Comparison of ENCODE assay signal across 19 cellular contexts in the genomic region with DNA sequence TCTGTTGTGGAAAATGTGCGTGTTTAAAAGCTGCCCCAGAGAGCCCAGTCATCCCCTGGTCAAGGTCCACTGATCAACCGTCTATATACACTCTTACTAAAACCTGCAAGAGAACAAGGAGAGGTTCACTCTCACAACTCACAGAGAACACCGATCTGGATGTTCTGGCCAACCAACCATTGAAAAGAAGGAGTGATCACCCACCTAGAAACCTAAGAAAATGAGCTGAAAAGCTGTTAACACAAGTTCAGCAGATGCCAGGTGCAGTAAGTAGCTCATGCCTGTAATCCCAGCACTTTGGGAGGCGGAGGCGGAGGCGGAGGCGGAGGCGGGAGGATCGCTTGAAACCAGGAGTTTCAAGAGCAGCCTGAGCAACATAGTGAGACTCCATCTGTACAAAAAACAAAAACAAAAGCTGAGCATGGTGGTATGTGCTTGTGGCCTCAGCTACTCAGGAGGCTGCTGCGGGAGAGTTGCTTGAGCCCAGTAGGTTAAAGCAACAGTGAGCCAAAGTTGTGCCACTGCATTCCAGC. TPM values are rescaled to one million over a fixed set of nuclear protein-coding genes. Genes with fewer than 3 reads are reported as not detected.
DNase-seq lines count a peak whose midpoint lies in the region; ATAC-seq and TF ChIP-seq lines count a peak whose summit lies in the region.
"Had no signal": no experiment of that assay in that cellular context is flagged by ENCODE, and none has a peak within 500 bp of the region (broad histone marks: within the 10 kb centered on the region; RNA-seq: fewer than 3 reads in every experiment).

No MANE protein-coding gene starts in this region.

- H3K4me1 Mint-ChIP-seq in activated T-cell treated with anti-CD3 and anti-CD28 coated beads, Interleukin-2, amount 50 U/mL, for 24 hours (ENCODE audit: low read depth): peaks cover 69% of the 10 kb centered on the region
- peaks cover 72% of the 10 kb centered on the region for H3K4me1 Mint-ChIP-seq in stimulated activated effector memory CD8-positive, alpha-beta T cell treated with anti-CD3 and anti-CD28 coated beads, Interleukin-12 subunit alpha, Interleukin-12 subunit beta, amount 100 ng/mL, for 72 hours
- no peaks in the 10 kb centered on the region for H3K4me1 Mint-ChIP-seq in type B pancreatic cell (ENCODE audit: unreplicated experiment)

- H3K27me3 Mint-ChIP-seq in activated T-cell treated with anti-CD3 and anti-CD28 coated beads, Interleukin-2, amount 50 U/mL, for 24 hours: no peaks in the 10 kb centered on the region
- no peaks in the 10 kb centered on the region for H3K27me3 Mint-ChIP-seq in type B pancreatic cell

- H3K27ac Mint-ChIP-seq in activated T-cell treated with anti-CD3 and anti-CD28 coated beads, Interleukin-2, amount 50 U/mL, for 24 hours: peak overlapping the region; percentile 97
- peak overlapping the region; percentile 97 for H3K27ac Mint-ChIP-seq in stimulated activated effector memory CD8-positive, alpha-beta T cell treated with anti-CD3 and anti-CD28 coated beads, Interleukin-12 subunit alpha, Interleukin-12 subunit beta, amount 100 ng/mL, for 72 hours
- no peak overlapping the region for H3K27ac Mint-ChIP-seq in type B pancreatic cell

- H3K27ac ChIP-seq in effector memory CD4-positive, alpha-beta T cell (ENCODE audit: insufficient read depth, low read length, poor library complexity, severe bottlenecking): peak overlapping the region; percentile 22
- H3K27ac ChIP-seq: RWPE1 had no signal

- TF ChIP-seq CTCF in type B pancreatic cell (conservative IDR thresholded peaks at IDR 0.05): no peak

- no peaks in the 10 kb centered on the region for H3K9me3 ChIP-seq in effector memory CD4-positive, alpha-beta T cell (ENCODE audit: control insufficient read depth, low read length)

- H3K4me3 ChIP-seq in effector memory CD4-positive, alpha-beta T cell (ENCODE audit: insufficient read depth, low read depth, low read length, poor library complexity, severe bottlenecking): no peak overlapping the region
- H3K4me3 ChIP-seq: skin epidermis had no signal

- no peak for ATAC-seq in stimulated activated effector memory CD8-positive, alpha-beta T cell treated with anti-CD3 and anti-CD28 coated beads, Interleukin-12 subunit alpha, Interleukin-12 subunit beta, amount 100 ng/mL, for 72 hours

- H3K27me3 ChIP-seq in effector memory CD4-positive, alpha-beta T cell (replicated peaks; ENCODE audit: control insufficient read depth, insufficient read depth, low read length, poor library complexity, severe bottlenecking): no peaks in the 10 kb centered on the region

- no peak for DNase-seq in activated T-cell treated with anti-CD3 and anti-CD28 coated beads, Interleukin-2, amount 50 U/mL, for 24 hours
- no peak for DNase-seq in activated T-cell treated with anti-CD3 and anti-CD28 coated beads, Interleukin-2, amount 50 U/mL, for 1 hour
- DNase-seq in NCI-H82 (lab: John Stamatoyannopoulos, UW) (peak; percentile 70), type B pancreatic cell (ENCODE audit: extremely low spot score, unreplicated experiment) (no peak), SW 1271 (lab: John Stamatoyannopoulos, UW) (no peak), cardiac septum (ENCODE audit: low spot score) (no peak)
- no peak for DNase-seq in effector memory CD4-positive, alpha-beta T cell
- DNase-seq in stimulated activated effector memory CD8-positive, alpha-beta T cell treated with anti-CD3 and anti-CD28 coated beads, Interleukin-12 subunit alpha, Interleukin-12 subunit beta, amount 100 ng/mL, for 72 hours (ENCODE audit: low spot score in 2 of 2): no peak
- DNase-seq: aorta, cortex of kidney, NCI-H2081 treated with DMSO at 0.1 percent for 48 hours, NCI-H748 treated with DMSO at 0.1 percent for 48 hours, T-helper 9 cell had no signal

- H3K4me1 ChIP-seq in effector memory CD4-positive, alpha-beta T cell (ENCODE audit: control insufficient read depth, insufficient read depth, low read length, poor library complexity, severe bottlenecking): peaks cover 32% of the 10 kb centered on the region

- H3K9me3 Mint-ChIP-seq in activated T-cell treated with anti-CD3 and anti-CD28 coated beads, Interleukin-2, amount 50 U/mL, for 24 hours: no peaks in the 10 kb centered on the region
- H3K9me3 Mint-ChIP-seq in stimulated activated effector memory CD8-positive, alpha-beta T cell treated with anti-CD3 and anti-CD28 coated beads, Interleukin-12 subunit alpha, Interleukin-12 subunit beta, amount 100 ng/mL, for 72 hours: no peaks in the 10 kb centered on the region
- H3K9me3 Mint-ChIP-seq in type B pancreatic cell: no peaks in the 10 kb centered on the region

- H3K36me3 ChIP-seq in effector memory CD4-positive, alpha-beta T cell (ENCODE audit: control insufficient read depth, insufficient read depth, low read length): peaks cover 58% of the 10 kb centered on the region

- H3K4me3 Mint-ChIP-seq in activated T-cell treated with anti-CD3 and anti-CD28 coated beads, Interleukin-2, amount 50 U/mL, for 24 hours: no peak overlapping the region
- no peak overlapping the region for H3K4me3 Mint-ChIP-seq in stimulated activated effector memory CD8-positive, alpha-beta T cell treated with anti-CD3 and anti-CD28 coated beads, Interleukin-12 subunit alpha, Interleukin-12 subunit beta, amount 100 ng/mL, for 72 hours
- no peak overlapping the region for H3K4me3 Mint-ChIP-seq in type B pancreatic cell

- intact Hi-C loops in cardiac septum (cut with DNase I): no loop called here

- peaks cover 100% of the 10 kb centered on the region for H3K36me3 Mint-ChIP-seq in activated T-cell treated with anti-CD3 and anti-CD28 coated beads, Interleukin-2, amount 50 U/mL, for 24 hours (ENCODE audit: low read depth)
- peaks cover 100% of the 10 kb centered on the region for H3K36me3 Mint-ChIP-seq in stimulated activated effector memory CD8-positive, alpha-beta T cell treated with anti-CD3 and anti-CD28 coated beads, Interleukin-12 subunit alpha, Interleukin-12 subunit beta, amount 100 ng/mL, for 72 hours
- H3K36me3 Mint-ChIP-seq in type B pancreatic cell: peaks cover 31% of the 10 kb centered on the region

RNA-seq across cellular contexts. Expression of a gene that starts 14.5 kb away (rescaled TPM):
- total RNA-seq in type B pancreatic cell (ENCODE audit: low replicate concordance) (50.3 and 123 TPM in 2 replicates), cardiac septum (17.5 TPM)

RNA-seq across cellular contexts. Expression of a gene that starts 41.7 kb away (rescaled TPM):
- total RNA-seq in type B pancreatic cell (ENCODE audit: low replicate concordance): 0.43 TPM in 1 of 2 replicates, not detected in the other
- total RNA-seq in cardiac septum: not detected
- total RNA-seq: aorta, HT1080, lung microvascular endothelial cell, MCF 10A, subcutaneous adipose tissue had no signal
